ENCODE assay signal across 10 cellular contexts in the genomic region with DNA sequence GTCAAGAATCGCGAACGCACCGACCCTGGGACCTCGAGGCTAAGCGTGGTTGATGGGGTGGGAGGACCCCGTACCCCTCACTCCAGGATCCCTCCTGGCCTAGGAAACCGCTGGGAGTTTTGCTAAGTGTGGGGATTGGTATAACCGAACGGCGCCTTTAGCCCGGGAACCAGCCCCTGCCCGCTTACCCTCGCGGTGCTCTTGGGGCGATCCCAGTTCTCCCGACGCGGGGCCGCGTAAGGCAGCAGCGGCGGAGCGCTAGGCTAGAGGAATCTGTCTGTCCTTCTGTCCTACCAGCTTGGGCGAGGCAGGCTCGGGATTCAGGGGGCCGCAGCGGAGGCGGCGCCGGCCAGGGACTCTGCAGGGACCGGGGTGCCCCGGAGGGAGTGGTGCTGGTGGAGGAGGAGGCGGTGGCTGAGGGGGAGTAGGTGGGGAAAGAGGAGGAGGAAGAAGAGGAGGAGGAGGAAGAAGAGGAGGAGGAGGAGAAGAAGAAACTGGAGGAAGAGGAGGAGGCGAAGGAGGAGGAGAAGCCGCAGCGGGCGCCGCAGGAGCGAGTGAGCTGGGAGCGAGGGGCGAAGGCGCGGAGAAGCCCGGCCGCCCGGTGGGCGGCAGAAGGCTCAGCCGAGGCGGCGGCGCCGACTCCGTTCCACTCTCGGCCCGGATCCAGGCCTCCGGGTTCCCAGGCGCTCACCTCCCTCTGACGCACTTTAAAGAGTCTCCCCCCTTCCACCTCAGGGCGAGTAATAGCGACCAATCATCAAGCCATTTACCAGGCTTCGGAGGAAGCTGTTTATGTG. TPM values are rescaled to one million over a fixed set of nuclear protein-coding genes. Genes with fewer than 3 reads are reported as not detected.
DNase-seq lines count a peak whose midpoint lies in the region; ATAC-seq, FAIRE-seq and TF ChIP-seq lines count a peak whose summit lies in the region.
"Had no signal": no experiment of that assay in that cellular context is flagged by ENCODE, and none has a peak within 500 bp of the region (broad histone marks: within the 10 kb centered on the region; RNA-seq: fewer than 3 reads in every experiment).

No MANE protein-coding gene starts in this region.

- H3K36me3 Mint-ChIP-seq in CD8-positive, alpha-beta memory T cell: no peaks in the 10 kb centered on the region
- H3K36me3 Mint-ChIP-seq in activated naive CD4-positive, alpha-beta T cell treated with anti-CD3 and anti-CD28 coated beads, Interleukin-2, amount 50 U/mL, for 72 hours: peaks cover 0 to 12% of the 10 kb centered on the region in 2 donors

- TF ChIP-seq POLR2A in lower leg skin (IDR thresholded peaks at IDR 0.05): no peak
- no peak for TF ChIP-seq POLR2A in GM12891 (IDR thresholded peaks at IDR 0.05; ENCODE audit: low read depth, low read length)

- CTCF ChIA-PET in CD8-positive, alpha-beta memory T cell (lab: Charles Lee): no interaction called here

- FAIRE-seq in GM12891 (lab: Jason Lieb, UNC): no peak

- H3K27me3 Mint-ChIP-seq in CD8-positive, alpha-beta memory T cell: peaks cover 66 to 68% of the 10 kb centered on the region in 2 donors

- TF ChIP-seq CTCF in lower leg skin (IDR thresholded peaks at IDR 0.05): no peak

- POLR2A ChIA-PET in CD8-positive, alpha-beta memory T cell (lab: Charles Lee): no interaction called here

- H3K9me3 ChIP-seq in CD8-positive, alpha-beta memory T cell (ENCODE audit: low read length): no peaks in the 10 kb centered on the region

- peaks cover 36% of the 10 kb centered on the region for H3K27me3 ChIP-seq in CD8-positive, alpha-beta memory T cell (ENCODE audit: insufficient read depth, low read length, poor library complexity, severe bottlenecking)

- DNase-seq in CD8-positive, alpha-beta memory T cell: no peak
- DNase-seq in LoVo (ENCODE audit: low spot score) (peak; percentile 39), cerebellum (ENCODE audit: low spot score) (peak; percentile 20), lower leg skin (ENCODE audit: low spot score in 2 of 2) (peak; percentile 88 to 96), GM12891 (ENCODE audit: insufficient read length, low spot score) (no peak), hepatic stellate cell (ENCODE audit: low spot score) (no peak)
- no peak for DNase-seq in activated naive CD4-positive, alpha-beta T cell treated with anti-CD3 and anti-CD28 coated beads, Interleukin-2, amount 50 U/mL, for 72 hours (ENCODE audit: low spot score in 2 of 2)

- no peak for ATAC-seq in HG02610 (IDR thresholded peaks at IDR 0.05; ENCODE audit: unreplicated experiment)
- ATAC-seq in activated naive CD4-positive, alpha-beta T cell treated with anti-CD3 and anti-CD28 coated beads, Interleukin-2, amount 50 U/mL, for 72 hours: no peak

- H3K4me1 Mint-ChIP-seq in CD8-positive, alpha-beta memory T cell: peaks cover 7 to 29% (median 21%) of the 10 kb centered on the region in 3 donors

- peaks cover 0 to 3% (median 0%) of the 10 kb centered on the region in 5 donors for H3K9me3 Mint-ChIP-seq in CD8-positive, alpha-beta memory T cell
- H3K9me3 Mint-ChIP-seq in activated naive CD4-positive, alpha-beta T cell treated with anti-CD3 and anti-CD28 coated beads, Interleukin-2, amount 50 U/mL, for 72 hours: no peaks in the 10 kb centered on the region

- intact Hi-C loops in lower leg skin (cut with DNase I; ENCODE audit: low total_unique reads): loop anchor here (10.0 kb wide), 1 partner anchor 213 kb away; no protein-coding TSS in a partner anchor

- no peak overlapping the region for H3K27ac ChIP-seq in CD8-positive, alpha-beta memory T cell (ENCODE audit: low read depth, low read length)
- H3K27ac ChIP-seq: HL-60 had no signal

- H3K4me1 ChIP-seq in CD8-positive, alpha-beta memory T cell (ENCODE audit: insufficient read depth, low read length): peaks cover 4% of the 10 kb centered on the region

- WGBS in lower leg skin, 2 donors: 1 to 3% methylated on average over 61 to 62 of the region's 62 CpGs

- no peak overlapping the region for H3K27ac Mint-ChIP-seq in CD8-positive, alpha-beta memory T cell
- no peak overlapping the region for H3K27ac Mint-ChIP-seq in activated naive CD4-positive, alpha-beta T cell treated with anti-CD3 and anti-CD28 coated beads, Interleukin-2, amount 50 U/mL, for 72 hours

- H3K4me3 ChIP-seq in CD8-positive, alpha-beta memory T cell (ENCODE audit: low read length): no peak overlapping the region
- H3K4me3 ChIP-seq in lower leg skin (ENCODE audit: low read depth, poor library complexity, severe bottlenecking): peak overlapping the region; percentile 49

- no peaks in the 10 kb centered on the region for H3K36me3 ChIP-seq in CD8-positive, alpha-beta memory T cell (ENCODE audit: insufficient read depth, low read length)

- H3K4me3 Mint-ChIP-seq in CD8-positive, alpha-beta memory T cell: peak overlapping the region in 5 of 7 donors; percentile 19 to 51 (median 23)

TF ChIP-seq in GM12891, 5 proteins besides CTCF, POLR2A, EP300 and RAD21:
- no peak for TF ChIP-seq SPI1 (IDR thresholded peaks at IDR 0.05; ENCODE audit: low read depth, low read length)

RNA-seq across cellular contexts. Expression of a gene that starts 0.4 kb away (rescaled TPM):
- not detected for total RNA-seq in CD8-positive, alpha-beta memory T cell
- polyA plus RNA-seq in CD8-positive, alpha-beta memory T cell: not detected
- total RNA-seq in cerebellum (0.09 TPM), lower leg skin (10 to 100 TPM in 1 of 4 donors, 1 to 10 TPM in 3; 3.7 to 10.4 (median 7.2) TPM)
- polyA plus RNA-seq in GM12891 (2012; ENCODE audit: low read depth, missing spikeins): not detected
- total RNA-seq in activated naive CD4-positive, alpha-beta T cell treated with anti-CD3 and anti-CD28 coated beads, Interleukin-2, amount 50 U/mL, for 72 hours: not detected
- total RNA-seq: glomerular endothelial cell had no signal

Comparison
In these comparisons a context has a peak if more than half of its experiments do, and no peak if none do; other contexts are left out.
1. DNase-seq: peak in LoVo (single experiment), cerebellum (single experiment) and lower leg skin (2 of 2); none in CD8-positive, alpha-beta memory T cell (0 of 5), GM12891 (single experiment), hepatic stellate cell (single experiment) and activated naive CD4-positive, alpha-beta T cell treated with anti-CD3 and anti-CD28 coated beads, Interleukin-2, amount 50 U/mL, for 72 hours (0 of 2).